In genomic region chr1:110433803-110434202, GRCh38 we compare ENCODE assay signal across 9 cellular contexts. TPM values are rescaled to one million over a fixed set of nuclear protein-coding genes. Genes with fewer than 3 reads are reported as not detected.
DNase-seq lines count a peak whose midpoint lies in the region; ATAC-seq and TF ChIP-seq lines count a peak whose summit lies in the region.
"Had no signal": no experiment of that assay in that cellular context is flagged by ENCODE, and none has a peak within 500 bp of the region (broad histone marks: within the 10 kb centered on the region; RNA-seq: fewer than 3 reads in every experiment).

No MANE protein-coding gene starts in this region.

- H3K4me3 ChIP-seq in RWPE2 (ENCODE audit: severe bottlenecking) (no peak overlapping the region), left ventricle myocardium inferior (no peak overlapping the region), aorta (ENCODE audit: low read length in 2 of 2) (no peak overlapping the region)
- no peak overlapping the region for H3K4me3 ChIP-seq in CD8-positive, alpha-beta T cell (ENCODE audit: low read depth, low read length)

- H3K27ac Mint-ChIP-seq in CD8-positive, alpha-beta T cell: no peak overlapping the region

- no peak for TF ChIP-seq CTCF in RWPE2 (IDR thresholded peaks at IDR 0.05; ENCODE audit: poor library complexity, severe bottlenecking)
- TF ChIP-seq CTCF in left ventricle myocardium inferior (IDR thresholded peaks at IDR 0.05; ENCODE audit: borderline replicate concordance): peak; percentile 50
- TF ChIP-seq CTCF in CD8-positive, alpha-beta T cell (IDR thresholded peaks at IDR 0.05): no peak

- no peaks in the 10 kb centered on the region for H3K9me3 Mint-ChIP-seq in CD8-positive, alpha-beta T cell

- H3K27ac ChIP-seq in RWPE2 (ENCODE audit: poor library complexity, severe bottlenecking) (no peak overlapping the region), left ventricle myocardium inferior (replicated peaks) (no peak overlapping the region), aorta (ENCODE audit: low read depth in 1 of 2, low read length in 2 of 2) (no peak overlapping the region)
- no peak overlapping the region for H3K27ac ChIP-seq in CD8-positive, alpha-beta T cell (ENCODE audit: low read depth, low read length)

- intact Hi-C loops in Right ventricle myocardium inferior (cut with DNase I) (no loop called here), cardiac septum (cut with DNase I) (no loop called here), left ventricle myocardium inferior (cut with micrococcal nuclease) (no loop called here), aorta (cut with DNase I) (no loop called here)
- intact Hi-C loops in CD8-positive, alpha-beta T cell (cut with DNase I, micrococcal nuclease): no loop called here

- CTCF ChIA-PET in CD8-positive, alpha-beta T cell (lab: Charles Lee): interaction anchor here (1.5 to 1.6 kb wide), 2 partner anchors 21 to 26 kb away, joined by 4 to 5 read pairs; no protein-coding TSS in a partner anchor

- H3K36me3 ChIP-seq in RWPE2 (ENCODE audit: low read depth): no peaks in the 10 kb centered on the region
- no peaks in the 10 kb centered on the region for H3K36me3 ChIP-seq in left ventricle myocardium inferior
- H3K36me3 ChIP-seq in aorta (ENCODE audit: control insufficient read depth in 1 of 2, insufficient read depth in 2 of 2, low read length in 1 of 2): no peaks in the 10 kb centered on the region
- no peaks in the 10 kb centered on the region for H3K36me3 ChIP-seq in CD8-positive, alpha-beta T cell (ENCODE audit: insufficient read depth, low read length)

- H3K9me3 ChIP-seq in RWPE2 (ENCODE audit: severe bottlenecking): no peaks in the 10 kb centered on the region
- H3K9me3 ChIP-seq in left ventricle myocardium inferior (replicated peaks): no peaks in the 10 kb centered on the region
- no peaks in the 10 kb centered on the region for H3K9me3 ChIP-seq in aorta (ENCODE audit: control insufficient read depth, low read length)
- no peaks in the 10 kb centered on the region for H3K9me3 ChIP-seq in CD8-positive, alpha-beta T cell (ENCODE audit: low read length)

- DNase-seq in Right ventricle myocardium inferior (ENCODE audit: missing footprints): peak; percentile 73
- DNase-seq in cardiac septum (ENCODE audit: low spot score): no peak
- no peak for DNase-seq in RWPE2 (ENCODE audit: low spot score)
- DNase-seq in left ventricle myocardium inferior: peak; percentile 47
- DNase-seq in aorta: peak in 1 of 2 donors; percentile 53
- DNase-seq in CD8-positive, alpha-beta T cell: no peak
- DNase-seq in activated naive CD4-positive, alpha-beta T cell treated with anti-CD3 and anti-CD28 coated beads, Interleukin-2, amount 50 U/mL, for 16 hours: no peak

- no peaks in the 10 kb centered on the region for H3K36me3 Mint-ChIP-seq in CD8-positive, alpha-beta T cell

- H3K27me3 Mint-ChIP-seq in CD8-positive, alpha-beta T cell (ENCODE audit: low read depth): peaks cover 29% of the 10 kb centered on the region

- H3K4me1 Mint-ChIP-seq in CD8-positive, alpha-beta T cell (ENCODE audit: low read depth): no peaks in the 10 kb centered on the region

- POLR2A ChIA-PET in CD8-positive, alpha-beta T cell (lab: Charles Lee): no interaction called here

- no peak overlapping the region for H3K4me3 Mint-ChIP-seq in CD8-positive, alpha-beta T cell

- no peaks in the 10 kb centered on the region for H3K27me3 ChIP-seq in RWPE2 (ENCODE audit: insufficient read depth, poor library complexity, severe bottlenecking)
- no peaks in the 10 kb centered on the region for H3K27me3 ChIP-seq in left ventricle myocardium inferior (ENCODE audit: low read depth)
- no peaks in the 10 kb centered on the region for H3K27me3 ChIP-seq in aorta (ENCODE audit: control insufficient read depth in 1 of 2, insufficient read depth in 2 of 2, low read length in 1 of 2)
- no peaks in the 10 kb centered on the region for H3K27me3 ChIP-seq in CD8-positive, alpha-beta T cell (ENCODE audit: insufficient read depth, low read length)

- no peaks in the 10 kb centered on the region for H3K4me1 ChIP-seq in RWPE2 (ENCODE audit: insufficient read depth, poor library complexity, severe bottlenecking)
- H3K4me1 ChIP-seq in left ventricle myocardium inferior: peaks cover 21% of the 10 kb centered on the region
- no peaks in the 10 kb centered on the region for H3K4me1 ChIP-seq in aorta (ENCODE audit: control insufficient read depth in 1 of 2, insufficient read depth in 2 of 2, low read length in 2 of 2)
- H3K4me1 ChIP-seq in CD8-positive, alpha-beta T cell (ENCODE audit: insufficient read depth, low read length): no peaks in the 10 kb centered on the region

- WGBS in aorta, 2 donors: 66 to 78% methylated on average over 2 to 3 of the region's 3 CpGs

- ATAC-seq in Right ventricle myocardium inferior (peak; percentile 90), RWPE2 (ENCODE audit: low read depth) (peak; percentile 90), aorta (ENCODE audit: low FRiP score) (peak; percentile 16), HG03439 (IDR thresholded peaks at IDR 0.05; ENCODE audit: unreplicated experiment) (no peak)
- ATAC-seq in CD8-positive, alpha-beta T cell: no peak

RNA-seq across cellular contexts. Expression of gene PROK1, which starts 17.1 kb away (rescaled TPM):
- total RNA-seq in Right ventricle myocardium inferior (not detected), cardiac septum (0.46 TPM), left ventricle myocardium inferior (not detected), aorta (under 1 TPM; 0.26 to 0.27 TPM)
- polyA plus RNA-seq in aorta: under 1 TPM in 1 of 2 donors, not detected in 1; 0.25 TPM
- total RNA-seq in CD8-positive, alpha-beta T cell: not detected
- total RNA-seq: T-helper 2 cell treated with Interferon-gamma antibody and Interleukin-4, amounts not matched to agents 100 ng/mL and 5 ng/mL, for 36 hours had no signal

RNA-seq across cellular contexts. Expression of gene LAMTOR5, which starts 26.3 kb away (rescaled TPM):
- total RNA-seq in Right ventricle myocardium inferior (261 TPM), cardiac septum (195 TPM), left ventricle myocardium inferior (266 TPM), aorta (10 to 100 TPM; 73.6 to 77.6 TPM)
- polyA plus RNA-seq in aorta: 100 to 1,000 TPM; 176 to 329 TPM
- total RNA-seq in CD8-positive, alpha-beta T cell: 100 to 1,000 TPM; 106 to 109 TPM

RNA-seq across cellular contexts. Expression of gene SLC16A4, which starts 43.0 kb away (rescaled TPM):
- total RNA-seq in Right ventricle myocardium inferior (2.6 TPM), cardiac septum (2.3 TPM), left ventricle myocardium inferior (3.3 TPM), aorta (10 to 100 TPM; 18.5 to 23.2 TPM)
- 10 to 100 TPM; 11.5 to 19.1 TPM for polyA plus RNA-seq in aorta
- total RNA-seq in CD8-positive, alpha-beta T cell: under 1 TPM in 1 of 2 experiments, not detected in 1; 0.24 TPM

Comparison
In these comparisons a context has a peak if more than half of its experiments do, and no peak if none do; other contexts are left out.
1. DNase-seq: peak in Right ventricle myocardium inferior (single experiment) and left ventricle myocardium inferior (single experiment); none in cardiac septum (single experiment), RWPE2 (single experiment), CD8-positive, alpha-beta T cell (0 of 7) and activated naive CD4-positive, alpha-beta T cell treated with anti-CD3 and anti-CD28 coated beads, Interleukin-2, amount 50 U/mL, for 16 hours (single experiment).
2. ATAC-seq: peak in Right ventricle myocardium inferior (single experiment), RWPE2 (single experiment) and aorta (single experiment); none in CD8-positive, alpha-beta T cell (single experiment) and HG03439 (single experiment).